ENCODE assay signal across 8 cellular contexts in genomic region chr2:55014962-55015939, GRCh38. TPM values are rescaled to one million over a fixed set of nuclear protein-coding genes. Genes with fewer than 3 reads are reported as not detected.
DNase-seq lines count a peak whose midpoint lies in the region; ATAC-seq lines count a peak whose summit lies in the region.

No MANE protein-coding gene starts in this region.

- H3K36me3 ChIP-seq in HUES48 (ENCODE audit: control insufficient read depth, insufficient read depth, low read length) = peaks cover 5% of the 10 kb centered on the region; the same call in 1 of the 2 replicates

- no peaks in the 10 kb centered on the region for H3K9me3 Mint-ChIP-seq in stimulated activated memory B cell treated with anti-CD40 and anti-IgM and Interleukin-4, amounts not matched to agents 10 μg/mL and 1 μg/mL and 100 μg/mL, for 72 hours

- intact Hi-C loops in left colon (cut with DNase I, micrococcal nuclease) = loop anchor here in 1 of 2 donors (5.0 kb wide), 1 partner anchor 157 kb away; no protein-coding TSS in a partner anchor

- H3K27ac Mint-ChIP-seq in stimulated activated memory B cell treated with anti-CD40 and anti-IgM and Interleukin-4, amounts not matched to agents 10 μg/mL and 1 μg/mL and 100 μg/mL, for 72 hours = no peak overlapping the region

- H3K36me3 Mint-ChIP-seq in stimulated activated memory B cell treated with anti-CD40 and anti-IgM and Interleukin-4, amounts not matched to agents 10 μg/mL and 1 μg/mL and 100 μg/mL, for 72 hours = peaks cover 9% of the 10 kb centered on the region

- no peaks in the 10 kb centered on the region for H3K27me3 Mint-ChIP-seq in stimulated activated memory B cell treated with anti-CD40 and anti-IgM and Interleukin-4, amounts not matched to agents 10 μg/mL and 1 μg/mL and 100 μg/mL, for 72 hours

- peaks cover 81% of the 10 kb centered on the region for H3K4me1 ChIP-seq in HUES48 (ENCODE audit: control insufficient read depth, insufficient read depth, low read length)

- peaks cover 46% of the 10 kb centered on the region for H3K4me1 Mint-ChIP-seq in stimulated activated memory B cell treated with anti-CD40 and anti-IgM and Interleukin-4, amounts not matched to agents 10 μg/mL and 1 μg/mL and 100 μg/mL, for 72 hours

- H3K9me3 ChIP-seq in HUES48 (ENCODE audit: control insufficient read depth, insufficient read depth, low read length) = no peaks in the 10 kb centered on the region

- no peak overlapping the region for H3K9ac ChIP-seq in HUES48 (ENCODE audit: low read depth, low read length)

- peak overlapping the region; percentile 17 for H3K27ac ChIP-seq in HUES48 (ENCODE audit: low read depth, low read length)

- no peaks in the 10 kb centered on the region for H3K27me3 ChIP-seq in HUES48 (ENCODE audit: control insufficient read depth, insufficient read depth, low read length)

- peak; percentile 81 for ATAC-seq in left colon
- peak; percentile 60 for ATAC-seq in stimulated activated memory B cell treated with anti-CD40 and anti-IgM and Interleukin-4, amounts not matched to agents 10 μg/mL and 1 μg/mL and 100 μg/mL, for 72 hours
- no peak for ATAC-seq in GM18909 (IDR thresholded peaks at IDR 0.05; ENCODE audit: poor library complexity, unreplicated experiment)

- no peak overlapping the region for H3K4me3 Mint-ChIP-seq in stimulated activated memory B cell treated with anti-CD40 and anti-IgM and Interleukin-4, amounts not matched to agents 10 μg/mL and 1 μg/mL and 100 μg/mL, for 72 hours

- H3K4me3 ChIP-seq in HUES48 (ENCODE audit: low read depth, low read length) = no peak overlapping the region

- peak; percentile 50 to 73 for DNase-seq in NCI-H2081 (lab: John Stamatoyannopoulos, UW)
- DNase-seq in NCI-H2081 treated with DMSO at 0.1 percent for 48 hours (lab: John Stamatoyannopoulos, UW) = no peak
- DNase-seq in SK-N-DZ (ENCODE audit: low spot score) = peak; percentile 64
- peak; percentile 92 for DNase-seq in cerebellar cortex (ENCODE audit: low spot score)
- peak; percentile 43 to 60 for DNase-seq in left colon

RNA-seq across cellular contexts. Expression of gene RTN4, which starts 35.0 kb away (rescaled TPM):
- polyA plus RNA-seq in SK-N-DZ (2014; cell fraction: cytosol; rRNA removed) = 167 and 176 TPM in 2 replicates
- polyA plus RNA-seq in SK-N-DZ (2014; cell fraction: nucleus; rRNA removed) = 101 and 109 TPM in 2 replicates
- 100 to 1,000 TPM; 237 to 280 TPM for total RNA-seq in left colon
